12 cellular contexts compared by ENCODE assay signal in the genomic region with DNA sequence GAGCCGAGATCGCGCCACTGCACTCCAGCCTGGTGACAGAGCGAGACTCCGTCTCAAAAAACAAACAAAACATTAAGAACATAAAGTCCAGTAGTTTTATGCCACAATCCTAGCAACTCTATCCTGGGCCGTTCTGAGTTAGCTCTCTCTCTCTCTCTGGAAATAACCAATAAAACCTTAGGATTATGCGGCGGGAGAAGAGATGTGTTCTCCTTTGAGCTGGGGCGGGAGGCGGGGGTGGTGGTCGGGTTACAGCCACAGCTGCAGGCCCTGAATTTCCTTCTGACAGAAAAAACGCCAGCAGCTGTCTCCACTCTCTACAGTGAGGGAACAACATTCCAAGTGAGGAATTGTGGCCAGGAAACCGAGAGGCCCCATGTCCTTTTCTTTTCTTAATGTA. TPM values are rescaled to one million over a fixed set of nuclear protein-coding genes. Genes with fewer than 3 reads are reported as not detected.
DNase-seq lines count a peak whose midpoint lies in the region; ATAC-seq and TF ChIP-seq lines count a peak whose summit lies in the region.
"Had no signal": no experiment of that assay in that cellular context is flagged by ENCODE, and none has a peak within 500 bp of the region (broad histone marks: within the 10 kb centered on the region; RNA-seq: fewer than 3 reads in every experiment).

No MANE protein-coding gene starts in this region.

- H3K9me3 ChIP-seq in right atrium auricular region = no peaks in the 10 kb centered on the region

- H3K4me3 ChIP-seq in right atrium auricular region = no peak overlapping the region
- H3K4me3 ChIP-seq in skeletal muscle cell (ENCODE audit: low read depth, low read length) = no peak overlapping the region

- DNase-seq in HEK293T (ENCODE audit: extremely low spot score) (peak; percentile 51), astrocyte of the hippocampus (ENCODE audit: low read depth, low spot score) (peak; percentile 62), right atrium auricular region (ENCODE audit: low spot score) (no peak), skeletal muscle cell (ENCODE audit: low read depth) (peak; percentile 76), NOMO-1 treated with DMSO at 0.1 percent for 48 hours (lab: John Stamatoyannopoulos, UW; ENCODE audit: unreplicated experiment) (no peak), HuH-7 (ENCODE audit: low spot score) (no peak), NK-92 (lab: John Stamatoyannopoulos, UW; ENCODE audit: unreplicated experiment) (no peak)
- DNase-seq: activated naive CD4-positive, alpha-beta T cell; H7; naive B cell; NCI-H774 had no signal

- CTCF ChIA-PET in HEK293T (lab: Yijun Ruan, JAX) = interaction anchor here (1.3 kb wide), 1 partner anchor 78 kb away, joined by 3 read pairs; no protein-coding TSS in a partner anchor

- no peak for TF ChIP-seq CTCF in right atrium auricular region (IDR thresholded peaks at IDR 0.05)

- no peaks in the 10 kb centered on the region for H3K27me3 ChIP-seq in right atrium auricular region

- no peak for ATAC-seq in GM18519 (IDR thresholded peaks at IDR 0.05; ENCODE audit: low FRiP score, unreplicated experiment)

- POLR2A ChIA-PET in HEK293T (lab: Yijun Ruan, JAX) = interaction anchor here (0.7 kb wide), 1 partner anchor 67 kb away, joined by 5 read pairs; the partner anchor contains the start of gene CCDC8

- H3K36me3 ChIP-seq in right atrium auricular region = no peaks in the 10 kb centered on the region

- H3K4me1 ChIP-seq in right atrium auricular region = peaks cover 0 to 3% of the 10 kb centered on the region in 2 donors

- peak overlapping the region; percentile 55 to 78 for H3K27ac ChIP-seq in right atrium auricular region

TF ChIP-seq in HEK293T, 16 proteins besides CTCF, POLR2A, EP300 and RAD21:
- TF ChIP-seq PKNOX1 (IDR thresholded peaks at IDR 0.05) = no peak
- no peak for TF ChIP-seq ZNF384 (IDR thresholded peaks at IDR 0.05)
- TF ChIP-seq L3MBTL2 (conservative IDR thresholded peaks at IDR 0.05) = no peak
- TF ChIP-seq ELF4 (IDR thresholded peaks at IDR 0.05) = no peak
- no peak for TF ChIP-seq BHLHE40 (IDR thresholded peaks at IDR 0.05; ENCODE audit: borderline replicate concordance)

RNA-seq across cellular contexts. Expression of gene PNMA8A, which starts 9.0 kb away (rescaled TPM):
- 10 to 100 TPM in 1 of 2 donors, 1 to 10 TPM in 1; 9.9 to 16.6 TPM for total RNA-seq in right atrium auricular region

RNA-seq across cellular contexts. Expression of gene PNMA8B, which starts 15.3 kb away (rescaled TPM):
- total RNA-seq in right atrium auricular region = 1 to 10 TPM; 1.0 to 1.7 TPM

RNA-seq across cellular contexts. Expression of gene PNMA8C, which starts 51.7 kb away (rescaled TPM):
- not detected for total RNA-seq in right atrium auricular region

Comparison
In these comparisons a context has a peak if more than half of its experiments do, and no peak if none do; other contexts are left out.
1. DNase-seq: peak in HEK293T (single experiment), astrocyte of the hippocampus (single experiment) and skeletal muscle cell (single experiment); none in right atrium auricular region (single experiment), NOMO-1 treated with DMSO at 0.1 percent for 48 hours (single experiment), HuH-7 (single experiment) and NK-92 (single experiment).